10 cellular contexts compared by ENCODE assay signal in the genomic region with DNA sequence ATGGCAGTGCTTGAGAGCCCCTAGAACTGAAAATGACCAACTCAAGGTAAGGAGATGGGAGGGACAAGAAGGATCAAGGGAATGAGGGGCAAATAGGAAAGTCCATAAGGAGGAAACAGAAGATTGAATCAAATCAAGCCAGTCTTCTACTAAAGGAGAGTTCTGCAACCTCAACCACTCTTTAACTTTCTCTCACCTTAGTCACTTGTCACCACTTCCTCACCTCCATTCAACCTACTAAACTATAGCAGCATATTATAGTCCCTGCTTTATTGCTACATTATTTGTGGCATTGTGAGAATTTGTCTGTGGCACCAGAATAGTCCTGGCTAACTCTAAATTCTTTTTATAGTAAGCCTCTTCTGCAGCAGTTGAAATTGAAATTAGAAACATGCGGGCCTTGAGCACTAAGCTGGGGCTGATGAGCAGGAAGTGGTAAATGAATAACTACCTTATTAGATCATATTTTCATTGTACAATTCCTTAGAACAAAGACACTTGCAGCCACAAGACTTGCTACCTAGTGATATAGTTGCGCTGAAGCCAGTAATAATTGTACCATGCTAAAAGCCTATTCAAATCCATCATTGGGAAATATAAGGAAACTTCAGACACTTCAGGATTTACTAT.
A peak's percentile ranks its signal among the peaks of the same experiment; 100 is the strongest.
DNase-seq lines count a peak whose midpoint lies in the region; ATAC-seq and TF ChIP-seq lines count a peak whose summit lies in the region.
"Had no signal": no experiment of that assay in that cellular context is flagged by ENCODE, and none has a peak within 500 bp of the region (broad histone marks: within the 10 kb centered on the region; RNA-seq: fewer than 3 reads in every experiment).

No MANE protein-coding gene starts in this region.

- ATAC-seq in GM18867 (IDR thresholded peaks at IDR 0.05; ENCODE audit: unreplicated experiment) (peak; percentile 46), GM21717 (IDR thresholded peaks at IDR 0.05; ENCODE audit: unreplicated experiment) (no peak)

- H3K27ac ChIP-seq in coronary artery = no peak overlapping the region

- DNase-seq in A172 (ENCODE audit: low spot score) (peak; percentile 67), HS-5 (ENCODE audit: low read depth) (peak; percentile 25), choroid plexus epithelial cell (ENCODE audit: low read depth) (peak; percentile 29), GM19238 (ENCODE audit: insufficient read length, low spot score) (no peak), coronary artery (ENCODE audit: low spot score) (no peak)
- DNase-seq in stimulated activated naive CD4-positive, alpha-beta T cell treated with Interleukin-2 at 50 U/mL for 16 hours (lab: John Stamatoyannopoulos, UW) = no peak
- DNase-seq: activated CD4-positive, CD25-positive, alpha-beta regulatory T cell; CD4-positive, alpha-beta T cell had no signal

- H3K4me3 ChIP-seq in choroid plexus epithelial cell (ENCODE audit: low read depth, low read length) (no peak overlapping the region), coronary artery (no peak overlapping the region)

- TF ChIP-seq CTCF in choroid plexus epithelial cell (conservative IDR thresholded peaks at IDR 0.05; ENCODE audit: low read depth, low read length) (no peak), coronary artery (IDR thresholded peaks at IDR 0.05) (no peak)

Comparison
In these comparisons a context has a peak if more than half of its experiments do, and no peak if none do; other contexts are left out.
1. DNase-seq: peak in A172 (single experiment), HS-5 (single experiment) and choroid plexus epithelial cell (single experiment); none in GM19238 (single experiment), stimulated activated naive CD4-positive, alpha-beta T cell treated with Interleukin-2 at 50 U/mL for 16 hours (single experiment) and coronary artery (single experiment).